Comparison of ENCODE assay signal across 16 cellular contexts in genomic region chr16:48583075-48584065, GRCh38. TPM values are rescaled to one million over a fixed set of nuclear protein-coding genes. Genes with fewer than 3 reads are reported as not detected.
A peak's percentile ranks its signal among the peaks of the same experiment; 100 is the strongest.
DNase-seq lines count a peak whose midpoint lies in the region; ATAC-seq and TF ChIP-seq lines count a peak whose summit lies in the region.
"Had no signal": no experiment of that assay in that cellular context is flagged by ENCODE, and none has a peak within 500 bp of the region (broad histone marks: within the 10 kb centered on the region; RNA-seq: fewer than 3 reads in every experiment).

No MANE protein-coding gene starts in this region.

- DNase-seq in natural killer cell (no peak), T-helper 17 cell (no peak), foreskin melanocyte (peak; percentile 41), ecto neural progenitor cell (ENCODE audit: low spot score) (no peak), NCI-H146 treated with DMSO at 0.1 percent for 48 hours (lab: John Stamatoyannopoulos, UW; ENCODE audit: unreplicated experiment) (no peak), GF-D8 (lab: John Stamatoyannopoulos, UW) (no peak), HUDEP-2 (lab: John Stamatoyannopoulos, UW; ENCODE audit: unreplicated experiment in 76 of 76) (no peak)
- DNase-seq in natural killer cell treated with Interleukin-12 subunit alpha and Interleukin-12 subunit beta and Interleukin-15 and Interleukin-18, amount 100 ng/mL, for 72 hours (ENCODE audit: low spot score), result no peak
- DNase-seq: activated CD8-positive, alpha-beta memory T cell treated with anti-CD3 and anti-CD28 coated beads, Interleukin-2, amount 10 ng/mL, durations not matched to agents 7 days and 5 days; AML-193; cortex of kidney; GOT3; KG1; NCI-H187 treated with DMSO at 0.1 percent for 48 hours; SHP77 had no signal

- H3K27me3 Mint-ChIP-seq in natural killer cell (ENCODE audit: low read depth in 2 of 2) (no peaks in the 10 kb centered on the region), T-helper 17 cell (no peaks in the 10 kb centered on the region)
- H3K27me3 Mint-ChIP-seq in natural killer cell treated with Interleukin-12 subunit alpha and Interleukin-12 subunit beta and Interleukin-15 and Interleukin-18, amount 100 ng/mL, for 72 hours, result no peaks in the 10 kb centered on the region
- H3K27me3 Mint-ChIP-seq: activated CD8-positive, alpha-beta memory T cell treated with anti-CD3 and anti-CD28 coated beads, Interleukin-2, amount 10 ng/mL, durations not matched to agents 7 days and 5 days had no signal

- no peak for TF ChIP-seq CTCF in natural killer cell (IDR thresholded peaks at IDR 0.05)

- intact Hi-C loops in natural killer cell (cut with micrococcal nuclease), result no loop called here

- ATAC-seq in natural killer cell (peak in 2 of 3 donors; percentile 36 to 45), T-helper 17 cell (no peak)
- no peak for ATAC-seq in natural killer cell treated with Interleukin-12 subunit alpha and Interleukin-12 subunit beta and Interleukin-15 and Interleukin-18, amount 100 ng/mL, for 72 hours
- ATAC-seq: activated CD8-positive, alpha-beta memory T cell treated with anti-CD3 and anti-CD28 coated beads, Interleukin-2, amount 10 ng/mL, durations not matched to agents 7 days and 5 days had no signal

- peak overlapping the region; percentile 55 to 77 for H3K27ac Mint-ChIP-seq in natural killer cell
- H3K27ac Mint-ChIP-seq in natural killer cell treated with Interleukin-12 subunit alpha and Interleukin-12 subunit beta and Interleukin-15 and Interleukin-18, amount 100 ng/mL, for 72 hours, result peak overlapping the region in 1 of 2 donors; percentile 58
- peak overlapping the region; percentile 19 for H3K27ac Mint-ChIP-seq in T-helper 17 cell
- H3K27ac Mint-ChIP-seq: activated CD8-positive, alpha-beta memory T cell treated with anti-CD3 and anti-CD28 coated beads, Interleukin-2, amount 10 ng/mL, durations not matched to agents 7 days and 5 days had no signal

- no peaks in the 10 kb centered on the region for H3K9me3 ChIP-seq in T-helper 17 cell (ENCODE audit: control insufficient read depth, low read length, poor library complexity, severe bottlenecking)
- H3K9me3 ChIP-seq: prostate gland had no signal

- peaks cover 60 to 63% of the 10 kb centered on the region in 2 donors for H3K4me1 Mint-ChIP-seq in natural killer cell
- peaks cover 46 to 51% of the 10 kb centered on the region in 2 donors for H3K4me1 Mint-ChIP-seq in natural killer cell treated with Interleukin-12 subunit alpha and Interleukin-12 subunit beta and Interleukin-15 and Interleukin-18, amount 100 ng/mL, for 72 hours (ENCODE audit: low read depth in 2 of 2)
- peaks cover 13% of the 10 kb centered on the region for H3K4me1 Mint-ChIP-seq in T-helper 17 cell

- H3K36me3 Mint-ChIP-seq in natural killer cell (peaks cover 15% of the 10 kb centered on the region), T-helper 17 cell (ENCODE audit: low read depth) (no peaks in the 10 kb centered on the region)
- H3K36me3 Mint-ChIP-seq in natural killer cell treated with Interleukin-12 subunit alpha and Interleukin-12 subunit beta and Interleukin-15 and Interleukin-18, amount 100 ng/mL, for 72 hours, result peaks cover 33% of the 10 kb centered on the region

- H3K4me3 Mint-ChIP-seq in natural killer cell (no peak overlapping the region), T-helper 17 cell (no peak overlapping the region)
- H3K4me3 Mint-ChIP-seq in natural killer cell treated with Interleukin-12 subunit alpha and Interleukin-12 subunit beta and Interleukin-15 and Interleukin-18, amount 100 ng/mL, for 72 hours, result no peak overlapping the region
- H3K4me3 Mint-ChIP-seq: activated CD8-positive, alpha-beta memory T cell treated with anti-CD3 and anti-CD28 coated beads, Interleukin-2, amount 10 ng/mL, durations not matched to agents 7 days and 5 days had no signal

- peaks cover 0 to 3% of the 10 kb centered on the region in 2 donors for H3K9me3 Mint-ChIP-seq in natural killer cell
- peaks cover 3% of the 10 kb centered on the region for H3K9me3 Mint-ChIP-seq in natural killer cell treated with Interleukin-12 subunit alpha and Interleukin-12 subunit beta and Interleukin-15 and Interleukin-18, amount 100 ng/mL, for 72 hours

RNA-seq across cellular contexts. Expression of gene N4BP1, which starts 26.6 kb away (rescaled TPM):
- total RNA-seq in natural killer cell (10 to 100 TPM; 43.2 to 63.1 (median 55.5) TPM), T-helper 17 cell (100 to 1,000 TPM in 1 of 2 donors, 10 to 100 TPM in 1; 76.1 to 108 TPM)
- 100 to 1,000 TPM in 1 of 2 donors, 10 to 100 TPM in 1; 66.3 to 138 TPM for total RNA-seq in natural killer cell treated with Interleukin-12 subunit alpha and Interleukin-12 subunit beta and Interleukin-15 and Interleukin-18, amount 100 ng/mL, for 72 hours

Comparison
In these comparisons a context has a peak if more than half of its experiments do, and no peak if none do; other contexts are left out.
1. ATAC-seq: peak in natural killer cell (2 of 3); none in natural killer cell treated with Interleukin-12 subunit alpha and Interleukin-12 subunit beta and Interleukin-15 and Interleukin-18, amount 100 ng/mL, for 72 hours (0 of 2) and T-helper 17 cell (single experiment).